Comparison of ENCODE assay signal across 8 cellular contexts in genomic region chr2:105329561-105330495, GRCh38. TPM values are rescaled to one million over a fixed set of nuclear protein-coding genes. Genes with fewer than 3 reads are reported as not detected.
DNase-seq lines count a peak whose midpoint lies in the region; FAIRE-seq and TF ChIP-seq lines count a peak whose summit lies in the region.

A gene with protein sequence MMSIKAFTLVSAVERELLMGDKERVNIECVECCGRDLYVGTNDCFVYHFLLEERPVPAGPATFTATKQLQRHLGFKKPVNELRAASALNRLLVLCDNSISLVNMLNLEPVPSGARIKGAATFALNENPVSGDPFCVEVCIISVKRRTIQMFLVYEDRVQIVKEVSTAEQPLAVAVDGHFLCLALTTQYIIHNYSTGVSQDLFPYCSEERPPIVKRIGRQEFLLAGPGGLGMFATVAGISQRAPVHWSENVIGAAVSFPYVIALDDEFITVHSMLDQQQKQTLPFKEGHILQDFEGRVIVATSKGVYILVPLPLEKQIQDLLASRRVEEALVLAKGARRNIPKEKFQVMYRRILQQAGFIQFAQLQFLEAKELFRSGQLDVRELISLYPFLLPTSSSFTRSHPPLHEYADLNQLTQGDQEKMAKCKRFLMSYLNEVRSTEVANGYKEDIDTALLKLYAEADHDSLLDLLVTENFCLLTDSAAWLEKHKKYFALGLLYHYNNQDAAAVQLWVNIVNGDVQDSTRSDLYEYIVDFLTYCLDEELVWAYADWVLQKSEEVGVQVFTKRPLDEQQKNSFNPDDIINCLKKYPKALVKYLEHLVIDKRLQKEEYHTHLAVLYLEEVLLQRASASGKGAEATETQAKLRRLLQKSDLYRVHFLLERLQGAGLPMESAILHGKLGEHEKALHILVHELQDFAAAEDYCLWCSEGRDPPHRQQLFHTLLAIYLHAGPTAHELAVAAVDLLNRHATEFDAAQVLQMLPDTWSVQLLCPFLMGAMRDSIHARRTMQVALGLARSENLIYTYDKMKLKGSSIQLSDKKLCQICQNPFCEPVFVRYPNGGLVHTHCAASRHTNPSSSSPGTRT (minus strand): TSS chr2:105329735. CDS start chr2:105308301, 21,434 bp downstream.

- peaks cover 10% of the 10 kb centered on the region for H3K36me3 ChIP-seq in MG63
- H3K36me3 ChIP-seq in WERI-Rb-1 = peaks cover 8% of the 10 kb centered on the region
- peaks cover 2% of the 10 kb centered on the region for H3K36me3 ChIP-seq in bronchial epithelial cell (ENCODE audit: control insufficient read depth, insufficient read depth, low read length)
- no peaks in the 10 kb centered on the region for H3K36me3 ChIP-seq in keratinocyte (ENCODE audit: control insufficient read depth in 2 of 2, extremely low read depth in 1 of 2, insufficient read depth in 2 of 2, low read length in 2 of 2)

- H4K20me1 ChIP-seq in keratinocyte (ENCODE audit: control insufficient read depth, extremely low read depth, insufficient read depth, low read length) = peaks cover 3% of the 10 kb centered on the region

- FAIRE-seq in bronchial epithelial cell (lab: Jason Lieb, UNC) = no peak
- FAIRE-seq in keratinocyte (lab: Jason Lieb, UNC) = no peak

- H3K9me1 ChIP-seq in keratinocyte (ENCODE audit: control insufficient read depth, extremely low read depth, insufficient read depth, low read length) = no peaks in the 10 kb centered on the region

- dilution Hi-C loops in keratinocyte (cut with MboI; ENCODE audit: extremely low pct_ligation_motif_present, low sequenced_read_pairs) = no loop called here

- H3K4me2 ChIP-seq in keratinocyte (ENCODE audit: control insufficient read depth, extremely low read depth, insufficient read depth, low read depth, low read length) = peak within 1 kb of the TSS; percentile 83

- DNase-seq in GM13976 (ENCODE audit: low spot score) (peak; percentile 84), HCEC 1CT (peak; percentile 55), MG63 (peak; percentile 68), WERI-Rb-1 (peak; percentile 42), bronchial epithelial cell (ENCODE audit: low read depth) (no peak), keratinocyte (ENCODE audit: low read depth, low spot score) (no peak), NCI-H1048 (lab: John Stamatoyannopoulos, UW) (no peak)
- peak; percentile 22 to 23 for DNase-seq in stimulated activated CD4-positive, alpha-beta T cell treated with anti-CD3 and anti-CD28 coated beads, Interleukin-12 subunit alpha, Interleukin-12 subunit beta, amount 100 ng/mL, for 24 hours (ENCODE audit: low read depth in 2 of 2)

- peak within 1 kb of the TSS; percentile 83 for H2AFZ ChIP-seq in keratinocyte (ENCODE audit: control insufficient read depth, low read length)

- TF ChIP-seq CTCF in GM13976 (IDR thresholded peaks at IDR 0.05; ENCODE audit: borderline replicate concordance, control extremely low read depth, extremely low read depth, insufficient read depth, missing control alignments) = no peak
- no peak for TF ChIP-seq CTCF in WERI-Rb-1 (IDR thresholded peaks at IDR 0.05; ENCODE audit: low read depth, low read length)
- TF ChIP-seq CTCF in bronchial epithelial cell (IDR thresholded peaks at IDR 0.05; ENCODE audit: insufficient read depth, low read length, severe bottlenecking) = no peak
- TF ChIP-seq CTCF in keratinocyte (optimal IDR thresholded peaks at IDR 0.05 in 1 of 3, IDR thresholded peaks at IDR 0.05 in 1 of 3, conservative IDR thresholded peaks at IDR 0.05 in 1 of 3; ENCODE audit: extremely low read depth in 1 of 3, insufficient read depth in 2 of 3, low read length in 3 of 3) = no peak

- peak within 1 kb of the TSS; percentile 85 for H3K9ac ChIP-seq in keratinocyte (ENCODE audit: control insufficient read depth, extremely low read depth, insufficient read depth, low read length)

- peaks cover 36% of the 10 kb centered on the region for H3K4me1 ChIP-seq in keratinocyte (ENCODE audit: control insufficient read depth, extremely low read depth, insufficient read depth, low read length)

- peaks cover 35% of the 10 kb centered on the region for H3K79me2 ChIP-seq in keratinocyte (ENCODE audit: control insufficient read depth, insufficient read depth, low read length)

- H3K9me3 ChIP-seq in MG63 = no peaks in the 10 kb centered on the region
- no peaks in the 10 kb centered on the region for H3K9me3 ChIP-seq in WERI-Rb-1 (ENCODE audit: severe bottlenecking)
- no peaks in the 10 kb centered on the region for H3K9me3 ChIP-seq in keratinocyte (ENCODE audit: control insufficient read depth, low read depth, low read length)

- H3K27me3 ChIP-seq in MG63 = no peaks in the 10 kb centered on the region
- H3K27me3 ChIP-seq in WERI-Rb-1 (ENCODE audit: insufficient read depth, low read depth, severe bottlenecking) = no peaks in the 10 kb centered on the region
- no peaks in the 10 kb centered on the region for H3K27me3 ChIP-seq in bronchial epithelial cell (ENCODE audit: control insufficient read depth, insufficient read depth, low read length)
- H3K27me3 ChIP-seq in keratinocyte (ENCODE audit: control insufficient read depth, extremely low read depth, insufficient read depth, low read length) = no peaks in the 10 kb centered on the region

- peak within 1 kb of the TSS; percentile 67 for H3K4me3 ChIP-seq in MG63
- H3K4me3 ChIP-seq in WERI-Rb-1 (ENCODE audit: low read depth, low read length) = peak within 1 kb of the TSS; percentile 69
- H3K4me3 ChIP-seq in bronchial epithelial cell (ENCODE audit: low read depth, low read length) = peak within 1 kb of the TSS; percentile 63
- H3K4me3 ChIP-seq in keratinocyte (ENCODE audit: control insufficient read depth in 2 of 3, extremely low read depth in 1 of 3, insufficient read depth in 2 of 3, low read depth in 1 of 3, low read length in 3 of 3) = peak within 1 kb of the TSS; percentile 64 to 72 (median 67)

- in situ Hi-C loops in GM13976 (cut with MboI; ENCODE audit: low sequenced_read_pairs, unreplicated experiment) = no loop called here

- H3K27ac ChIP-seq in WERI-Rb-1 (peak within 1 kb of the TSS; percentile 95), keratinocyte (ENCODE audit: control insufficient read depth, insufficient read depth, low read length) (peak within 1 kb of the TSS; percentile 73)

RNA-seq across cellular contexts. Expression of the gene that starts here (rescaled TPM):
- 15.7 and 17.2 TPM in 2 replicates for total RNA-seq in MG63 (2014; rRNA removed; shearing (Covaris generic); ENCODE audit: low replicate concordance)
- 10.8 and 13.7 TPM in 2 replicates for total RNA-seq in bronchial epithelial cell
- 7.2 to 9.3 TPM (median 9.0 TPM) in 3 replicates for polyA plus RNA-seq in keratinocyte
- polyA plus RNA-seq in keratinocyte (2011; ENCODE audit: low read depth) = 11.7 TPM
- 7.6 and 7.8 TPM in 2 replicates for polyA plus RNA-seq in keratinocyte (2011; cell fraction: cytosol; rRNA removed)
- polyA plus RNA-seq in keratinocyte (2011; cell fraction: nucleus; rRNA removed) = 12.6 and 13.7 TPM in 2 replicates
- polyA plus RNA-seq in keratinocyte (2012; ENCODE audit: low replicate concordance) = 10.3 and 13.0 TPM in 2 replicates
- 12.8 to 22.7 TPM (median 15.7 TPM) in 3 replicates for polyA minus RNA-seq in keratinocyte
- 11.5 TPM for polyA minus RNA-seq in keratinocyte (2011; cell fraction: cytosol; rRNA and poly(A)+ RNA removed)
- 11.7 and 17.6 TPM in 2 replicates for polyA minus RNA-seq in keratinocyte (2011; cell fraction: nucleus; rRNA and poly(A)+ RNA removed)

Comparison
In these comparisons a context has a peak if more than half of its experiments do, and no peak if none do; other contexts are left out.
1. DNase-seq: peak in GM13976 (single experiment), HCEC 1CT (single experiment), MG63 (single experiment), WERI-Rb-1 (single experiment) and stimulated activated CD4-positive, alpha-beta T cell treated with anti-CD3 and anti-CD28 coated beads, Interleukin-12 subunit alpha, Interleukin-12 subunit beta, amount 100 ng/mL, for 24 hours (2 of 2); none in bronchial epithelial cell (single experiment), keratinocyte (single experiment) and NCI-H1048 (single experiment).
2. Peak in every context shown above with its lines, with median percentiles within 50 percentile points of each other: H3K4me3 ChIP-seq.